In genomic region chr12:117980621-117981020, GRCh38 we compare ENCODE assay signal across 17 cellular contexts.
DNase-seq lines count a peak whose midpoint lies in the region; ATAC-seq lines count a peak whose summit lies in the region.
"Had no signal": no experiment of that assay in that cellular context is flagged by ENCODE, and none has a peak within 500 bp of the region (broad histone marks: within the 10 kb centered on the region; RNA-seq: fewer than 3 reads in every experiment).

No MANE protein-coding gene starts in this region.

- no peak overlapping the region for H3K4me3 Mint-ChIP-seq in stimulated activated naive B cell treated with anti-CD40 and anti-IgM and Interleukin-4, amounts not matched to agents 10 μg/mL and 1 μg/mL and 100 μg/mL, for 72 hours
- H3K4me3 Mint-ChIP-seq: IgD-negative memory B cell had no signal

- ATAC-seq in stimulated activated naive B cell treated with anti-CD40 and anti-IgM and Interleukin-4, amounts not matched to agents 10 μg/mL and 1 μg/mL and 100 μg/mL, for 72 hours (replicated peaks): no peak
- ATAC-seq in GM19455 (IDR thresholded peaks at IDR 0.05; ENCODE audit: unreplicated experiment): no peak

- H3K27me3 Mint-ChIP-seq in stimulated activated naive B cell treated with anti-CD40 and anti-IgM and Interleukin-4, amounts not matched to agents 10 μg/mL and 1 μg/mL and 100 μg/mL, for 72 hours: peaks cover 4 to 8% of the 10 kb centered on the region in 2 donors

- peaks cover 0 to 1% of the 10 kb centered on the region in 2 donors for H3K36me3 Mint-ChIP-seq in stimulated activated naive B cell treated with anti-CD40 and anti-IgM and Interleukin-4, amounts not matched to agents 10 μg/mL and 1 μg/mL and 100 μg/mL, for 72 hours
- H3K36me3 Mint-ChIP-seq: IgD-negative memory B cell had no signal

- DNase-seq in SIG-M5 treated with dmso at 0.1 percent for 504 hours (lab: John Stamatoyannopoulos, UW; ENCODE audit: unreplicated experiment) (peak; percentile 12), SIG-M5 (lab: John Stamatoyannopoulos, UW) (no peak), MV-4-11 (lab: John Stamatoyannopoulos, UW) (peak; percentile 73), fibroblast of gingiva (ENCODE audit: low read depth) (peak; percentile 71), NCI-H510A (lab: John Stamatoyannopoulos, UW) (no peak)
- DNase-seq in stimulated activated naive B cell treated with anti-CD40 and anti-IgM and Interleukin-4, amounts not matched to agents 10 μg/mL and 1 μg/mL and 100 μg/mL, for 72 hours: no peak
- DNase-seq in activated naive CD4-positive, alpha-beta T cell treated with Interleukin-2 at 50 U/mL for 16 hours: no peak
- DNase-seq: Caco-2, DMS153, NCI-H1092, NCI-H1694, NCI-H226, NCI-H69, OCI-M1, SHP77 treated with DMSO at 0.1 percent for 48 hours had no signal

- H3K9me3 Mint-ChIP-seq in stimulated activated naive B cell treated with anti-CD40 and anti-IgM and Interleukin-4, amounts not matched to agents 10 μg/mL and 1 μg/mL and 100 μg/mL, for 72 hours: no peaks in the 10 kb centered on the region

- H3K4me1 Mint-ChIP-seq in stimulated activated naive B cell treated with anti-CD40 and anti-IgM and Interleukin-4, amounts not matched to agents 10 μg/mL and 1 μg/mL and 100 μg/mL, for 72 hours: peaks cover 0 to 5% of the 10 kb centered on the region in 2 donors
- H3K4me1 Mint-ChIP-seq: IgD-negative memory B cell had no signal

- H3K27ac Mint-ChIP-seq in stimulated activated naive B cell treated with anti-CD40 and anti-IgM and Interleukin-4, amounts not matched to agents 10 μg/mL and 1 μg/mL and 100 μg/mL, for 72 hours: no peak overlapping the region
- H3K27ac Mint-ChIP-seq: IgD-negative memory B cell had no signal

Comparison
In these comparisons a context has a peak if more than half of its experiments do, and no peak if none do; other contexts are left out.
1. DNase-seq: peak in SIG-M5 treated with dmso at 0.1 percent for 504 hours (single experiment), MV-4-11 (single experiment) and fibroblast of gingiva (single experiment); none in SIG-M5 (single experiment), stimulated activated naive B cell treated with anti-CD40 and anti-IgM and Interleukin-4, amounts not matched to agents 10 μg/mL and 1 μg/mL and 100 μg/mL, for 72 hours (single experiment), activated naive CD4-positive, alpha-beta T cell treated with Interleukin-2 at 50 U/mL for 16 hours (single experiment) and NCI-H510A (single experiment).